8 cellular contexts compared by ENCODE assay signal in the genomic region with DNA sequence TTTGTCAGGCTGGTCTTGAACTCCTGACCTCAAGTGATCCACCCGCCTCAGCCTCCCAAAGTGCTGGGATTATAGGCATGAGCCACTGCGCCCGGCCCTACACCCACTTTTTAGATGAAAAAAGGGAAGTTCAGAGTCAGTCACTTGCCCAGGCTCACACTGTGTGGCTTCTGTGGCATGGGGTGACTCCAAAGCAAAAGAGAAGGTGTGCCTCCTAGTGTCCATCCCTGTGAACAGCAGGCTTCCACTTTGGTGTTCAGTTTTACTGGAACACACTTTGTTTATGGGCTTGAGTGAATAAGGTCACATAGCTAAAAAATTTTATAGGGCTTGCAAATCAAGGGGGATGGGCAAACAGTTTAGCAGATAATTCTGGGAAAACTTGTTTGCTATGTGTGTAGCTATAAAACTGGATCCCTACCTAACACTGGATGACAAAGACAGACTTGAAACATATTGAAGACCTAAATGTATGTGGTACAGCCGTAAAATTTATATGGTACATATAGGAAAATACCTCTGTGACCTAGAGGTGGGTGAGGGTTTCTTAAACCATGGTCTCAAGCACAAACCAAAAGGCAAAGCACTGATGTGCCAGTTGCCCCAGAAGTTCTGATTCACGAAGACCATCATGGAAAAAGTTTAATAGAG. TPM values are rescaled to one million over a fixed set of nuclear protein-coding genes. Genes with fewer than 3 reads are reported as not detected.
A peak's percentile ranks its signal among the peaks of the same experiment; 100 is the strongest.
DNase-seq lines count a peak whose midpoint lies in the region; ATAC-seq and TF ChIP-seq lines count a peak whose summit lies in the region.

No MANE protein-coding gene starts in this region.

- POLR2A ChIA-PET in HEK293 (lab: Yijun Ruan, JAX) = no interaction called here

- H3K4me3 ChIP-seq in GM12865 (ENCODE audit: low read depth, low read length) (no peak overlapping the region), HEK293 (ENCODE audit: low read depth, low read length) (no peak overlapping the region), lung (no peak overlapping the region)

- CTCF ChIA-PET in HEK293 (lab: Yijun Ruan, JAX) = interaction anchor here (0.5 to 1.5 kb wide), 15 partner anchors 9 to 704 kb away, joined by 3 to 7 read pairs (median 3); no protein-coding TSS in a partner anchor

- peak; percentile 70 for ATAC-seq in lung (ENCODE audit: insufficient read depth, low FRiP score)

- WGBS in lung, 2 donors = 57 to 66% methylated on average over 5 of the region's 5 CpGs

- peak; percentile 80 for DNase-seq in GM12865 (ENCODE audit: low read depth)
- DNase-seq in NCI-H1694 (lab: John Stamatoyannopoulos, UW) = peak; percentile 27
- peak; percentile 58 for DNase-seq in activated CD4-positive, CD25-positive, alpha-beta regulatory T cell treated with anti-CD3 and anti-CD28 coated beads, Interleukin-2, amount 50 U/mL, for 72 hours
- peak; percentile 10 for DNase-seq in cerebellum (ENCODE audit: low spot score)
- peak; percentile 63 for DNase-seq in lung (ENCODE audit: low spot score)
- DNase-seq in stimulated activated CD8-positive, alpha-beta memory T cell treated with anti-CD3 and anti-CD28 coated beads, Interleukin-2, amount 100 ng/mL, for 48 hours (ENCODE audit: low read depth in 2 of 2) = peak; percentile 8 to 53
- no peak for DNase-seq in DMS153 treated with DMSO at 0.1 percent for 48 hours (lab: John Stamatoyannopoulos, UW; ENCODE audit: unreplicated experiment)

- peaks cover 0 to 12% of the 10 kb centered on the region in 2 experiments; a peak in 1 of 3 replicates for H3K36me3 ChIP-seq in HEK293 (ENCODE audit: control insufficient read depth in 2 of 2, insufficient read depth in 1 of 2, low read length in 2 of 2)
- H3K36me3 ChIP-seq in lung (ENCODE audit: control insufficient read depth in 2 of 2, insufficient read depth in 2 of 2, low read length in 2 of 2) = peaks cover 0 to 3% of the 10 kb centered on the region in 2 donors

- H3K27ac ChIP-seq in HEK293 (ENCODE audit: extremely low read depth, low read depth, low read length) (no peak overlapping the region), lung (ENCODE audit: low read depth in 1 of 2, low read length in 1 of 2) (no peak overlapping the region)

- H3K27me3 ChIP-seq in lung (ENCODE audit: control insufficient read depth, insufficient read depth) = no peaks in the 10 kb centered on the region

- peak; percentile 93 for TF ChIP-seq CTCF in GM12865 (IDR thresholded peaks at IDR 0.05; ENCODE audit: insufficient read depth, low read depth, low read length, missing control alignments)
- peak; percentile 40; the same call in 1 of the 2 replicates for TF ChIP-seq CTCF in HEK293 (tag by site-specific recombination; IDR thresholded peaks at IDR 0.05)
- peak; percentile 81 for TF ChIP-seq CTCF in lung (IDR thresholded peaks at IDR 0.05; ENCODE audit: control extremely low read depth, extremely low read depth)

- H3K9me3 ChIP-seq in HEK293 (ENCODE audit: control insufficient read depth, insufficient read depth, low read depth, low read length) (no peaks in the 10 kb centered on the region), lung (ENCODE audit: control insufficient read depth in 2 of 2, insufficient read depth in 1 of 2, low read length in 1 of 2) (peaks cover 0 to 2% of the 10 kb centered on the region in 2 donors)

- H3K4me1 ChIP-seq in HEK293 (ENCODE audit: control insufficient read depth, insufficient read depth, low read length) (no peaks in the 10 kb centered on the region), lung (ENCODE audit: control insufficient read depth in 2 of 2, insufficient read depth in 2 of 2, low read length in 2 of 2) (no peaks in the 10 kb centered on the region)

TF ChIP-seq in HEK293, 187 proteins besides CTCF, POLR2A, EP300 and RAD21:
- TF ChIP-seq ZNF654 (tag by site-specific recombination; IDR thresholded peaks at IDR 0.05; ENCODE audit: low read depth) = peak; percentile 88
- TF ChIP-seq ZNF302 (tag by site-specific recombination; IDR thresholded peaks at IDR 0.05; ENCODE audit: low read depth) = no peak
- TF ChIP-seq ZBTB21 (tag by site-specific recombination; IDR thresholded peaks at IDR 0.05) = no peak
- TF ChIP-seq MZF1 (tag by site-specific recombination; IDR thresholded peaks at IDR 0.05; ENCODE audit: borderline replicate concordance) = no peak
- TF ChIP-seq ZNF558 (tag by site-specific recombination; IDR thresholded peaks at IDR 0.05) = no peak
- no peak for TF ChIP-seq SP7 (tag by site-specific recombination; IDR thresholded peaks at IDR 0.05)

RNA-seq across cellular contexts. Expression of a gene that starts 54.9 kb away (rescaled TPM):
- total RNA-seq in cerebellum (8.5 TPM), lung (10 to 100 TPM in 1 of 2 donors, 1 to 10 TPM in 1; 7.4 to 16.6 TPM)
- 1 to 10 TPM in 1 of 2 donors, under 1 TPM in 1; 0.89 to 1.6 TPM for polyA plus RNA-seq in lung

Comparison
In these comparisons a context has a peak if more than half of its experiments do, and no peak if none do; other contexts are left out.
1. CTCF ChIP-seq: peak in every context shown above with its lines; median percentile 93 in GM12865; 81 in lung; 40 in HEK293.